Comparison of ENCODE assay signal across 9 cellular contexts in the genomic region with DNA sequence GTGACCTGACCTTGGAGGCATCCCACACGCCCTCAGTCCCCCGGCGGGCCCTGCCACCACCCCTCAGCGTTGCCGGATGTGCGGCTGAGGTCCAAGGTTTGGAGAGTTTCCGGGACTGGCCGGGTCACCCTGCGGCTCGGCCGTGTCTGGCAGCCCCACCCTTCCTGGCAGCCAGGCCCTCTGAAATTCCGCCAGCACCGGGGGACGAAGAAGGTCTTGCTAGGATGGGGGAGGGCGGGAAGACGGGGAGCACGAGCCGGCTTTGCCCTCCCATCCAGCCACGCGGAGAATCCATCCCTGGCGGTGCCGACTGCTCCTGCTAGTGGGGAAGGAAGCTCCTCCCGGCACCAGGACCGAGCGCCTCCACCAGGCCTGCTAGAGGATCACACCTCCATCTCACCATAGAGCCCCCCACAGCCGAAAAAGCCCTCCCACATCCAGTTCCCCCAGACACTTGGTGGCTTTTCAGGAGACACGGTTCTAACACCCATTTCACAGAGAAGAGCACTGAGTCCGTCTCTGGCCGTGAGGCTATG.
DNase-seq lines count a peak whose midpoint lies in the region; ATAC-seq lines count a peak whose summit lies in the region.
"Had no signal": no experiment of that assay in that cellular context is flagged by ENCODE, and none has a peak within 500 bp of the region (broad histone marks: within the 10 kb centered on the region; RNA-seq: fewer than 3 reads in every experiment).

No MANE protein-coding gene starts in this region.

- H3K9ac ChIP-seq in adipocyte (ENCODE audit: low read length): peak overlapping the region; percentile 52

- no peaks in the 10 kb centered on the region for H3K9me3 ChIP-seq in adipocyte (ENCODE audit: control insufficient read depth, low read length)

- no peak for ATAC-seq in HG03439 (IDR thresholded peaks at IDR 0.05; ENCODE audit: unreplicated experiment)

- no peaks in the 10 kb centered on the region for H3K27me3 ChIP-seq in adipocyte (replicated peaks; ENCODE audit: control insufficient read depth, insufficient read depth, low read length)

- H3K4me3 ChIP-seq in adipocyte (ENCODE audit: low read length): no peak overlapping the region

- peak; percentile 86 for DNase-seq in ELF-1 (ENCODE audit: low read depth, low spot score)
- DNase-seq in adipocyte (ENCODE audit: low read depth): no peak
- DNase-seq in hepatic stellate cell (ENCODE audit: low spot score): peak; percentile 81
- peak; percentile 24 for DNase-seq in putamen (ENCODE audit: low spot score)
- no peak for DNase-seq in LoVo (ENCODE audit: low spot score)
- DNase-seq in AML-193 (lab: John Stamatoyannopoulos, UW): no peak
- no peak for DNase-seq in NCI-H345 (lab: John Stamatoyannopoulos, UW)
- DNase-seq: activated CD4-positive, alpha-beta T cell treated with anti-CD3 and anti-CD28 coated beads for 48 hours had no signal

- peaks cover 54% of the 10 kb centered on the region for H3K4me1 ChIP-seq in adipocyte (ENCODE audit: control insufficient read depth, insufficient read depth, low read length)

- H3K36me3 ChIP-seq in adipocyte (ENCODE audit: control insufficient read depth, insufficient read depth, low read length, severe bottlenecking): no peaks in the 10 kb centered on the region

Comparison
In these comparisons a context has a peak if more than half of its experiments do, and no peak if none do; other contexts are left out.
1. DNase-seq: peak in ELF-1 (single experiment), hepatic stellate cell (single experiment) and putamen (single experiment); none in adipocyte (single experiment), LoVo (single experiment), AML-193 (0 of 2) and NCI-H345 (single experiment).